ENCODE assay signal across 8 cellular contexts in genomic region chr4:2281575-2282343, GRCh38. TPM values are rescaled to one million over a fixed set of nuclear protein-coding genes. Genes with fewer than 3 reads are reported as not detected.
DNase-seq lines count a peak whose midpoint lies in the region; ATAC-seq and TF ChIP-seq lines count a peak whose summit lies in the region.

No MANE protein-coding gene starts in this region.

- H3K4me3 Mint-ChIP-seq in stimulated activated naive CD8-positive, alpha-beta T cell treated with anti-CD3 and anti-CD28 coated beads, Interleukin-15, Interleukin-2, amounts not matched to agents 100 ng/mL and 50 ng/mL, for 24 hours: peak overlapping the region; percentile 10

- peak; percentile 31 for TF ChIP-seq POLR2A in GM18951 (IDR thresholded peaks at IDR 0.05; ENCODE audit: extremely low read depth, insufficient read depth, insufficient read length)

- no peaks in the 10 kb centered on the region for H3K36me3 Mint-ChIP-seq in stimulated activated naive CD8-positive, alpha-beta T cell treated with anti-CD3 and anti-CD28 coated beads, Interleukin-15, Interleukin-2, amounts not matched to agents 100 ng/mL and 50 ng/mL, for 24 hours (ENCODE audit: low read depth)

- peak overlapping the region; percentile 78 for H3K27ac Mint-ChIP-seq in stimulated activated naive CD8-positive, alpha-beta T cell treated with anti-CD3 and anti-CD28 coated beads, Interleukin-15, Interleukin-2, amounts not matched to agents 100 ng/mL and 50 ng/mL, for 24 hours

- ATAC-seq in HG03457 (IDR thresholded peaks at IDR 0.05; ENCODE audit: unreplicated experiment) (peak; percentile 71), left cardiac atrium (peak; percentile 48 to 77)

- intact Hi-C loops in left cardiac atrium (cut with DNase I) (no loop called here), posterior vena cava (cut with DNase I) (no loop called here)

- DNase-seq in activated CD4-positive, alpha-beta T cell treated with anti-CD3 and anti-CD28 coated beads, Interleukin-2, amount 50 U/mL, for 48 hours: peak; percentile 43 to 60
- DNase-seq in left cardiac atrium (peak; percentile 21), HCEC 1CT (no peak), posterior vena cava (ENCODE audit: low spot score) (no peak), ACHN (no peak)

- in situ Hi-C loops in GM18951 (cut with MboI; ENCODE audit: low sequenced_read_pairs, unreplicated experiment) (no loop called here), ACHN (cut with HindIII; ENCODE audit: low pct_ligation_motif_present, low pct_unique_long_range_greater_than_20kb, low sequenced_read_pairs) (no loop called here)

- no peaks in the 10 kb centered on the region for H3K9me3 Mint-ChIP-seq in stimulated activated naive CD8-positive, alpha-beta T cell treated with anti-CD3 and anti-CD28 coated beads, Interleukin-15, Interleukin-2, amounts not matched to agents 100 ng/mL and 50 ng/mL, for 24 hours

- peaks cover 33% of the 10 kb centered on the region for H3K4me1 Mint-ChIP-seq in stimulated activated naive CD8-positive, alpha-beta T cell treated with anti-CD3 and anti-CD28 coated beads, Interleukin-15, Interleukin-2, amounts not matched to agents 100 ng/mL and 50 ng/mL, for 24 hours (ENCODE audit: low read depth)

- H3K27me3 Mint-ChIP-seq in stimulated activated naive CD8-positive, alpha-beta T cell treated with anti-CD3 and anti-CD28 coated beads, Interleukin-15, Interleukin-2, amounts not matched to agents 100 ng/mL and 50 ng/mL, for 24 hours: no peaks in the 10 kb centered on the region

RNA-seq across cellular contexts. Expression of gene MXD4, which starts 19.9 kb away (rescaled TPM):
- 10 to 100 TPM; 27.7 to 46.9 TPM for total RNA-seq in left cardiac atrium
- total RNA-seq in posterior vena cava: 10 to 100 TPM; 43.6 to 43.7 TPM

RNA-seq across cellular contexts. Expression of gene HAUS3, which starts 39.8 kb away (rescaled TPM):
- 1 to 10 TPM; 6.7 to 7.3 TPM for total RNA-seq in left cardiac atrium
- total RNA-seq in posterior vena cava: 10 to 100 TPM in 1 of 2 donors, 1 to 10 TPM in 1; 9.6 to 11.8 TPM

RNA-seq across cellular contexts. Expression of gene POLN, which starts 39.8 kb away (rescaled TPM):
- 1 to 10 TPM; 2.4 to 6.3 TPM for total RNA-seq in left cardiac atrium
- total RNA-seq in posterior vena cava: 1 to 10 TPM; 2.0 to 3.5 TPM

Comparison
In these comparisons a context has a peak if more than half of its experiments do, and no peak if none do; other contexts are left out.
1. DNase-seq: peak in activated CD4-positive, alpha-beta T cell treated with anti-CD3 and anti-CD28 coated beads, Interleukin-2, amount 50 U/mL, for 48 hours (2 of 2) and left cardiac atrium (single experiment); none in HCEC 1CT (single experiment), posterior vena cava (single experiment) and ACHN (single experiment).